In the genomic region with DNA sequence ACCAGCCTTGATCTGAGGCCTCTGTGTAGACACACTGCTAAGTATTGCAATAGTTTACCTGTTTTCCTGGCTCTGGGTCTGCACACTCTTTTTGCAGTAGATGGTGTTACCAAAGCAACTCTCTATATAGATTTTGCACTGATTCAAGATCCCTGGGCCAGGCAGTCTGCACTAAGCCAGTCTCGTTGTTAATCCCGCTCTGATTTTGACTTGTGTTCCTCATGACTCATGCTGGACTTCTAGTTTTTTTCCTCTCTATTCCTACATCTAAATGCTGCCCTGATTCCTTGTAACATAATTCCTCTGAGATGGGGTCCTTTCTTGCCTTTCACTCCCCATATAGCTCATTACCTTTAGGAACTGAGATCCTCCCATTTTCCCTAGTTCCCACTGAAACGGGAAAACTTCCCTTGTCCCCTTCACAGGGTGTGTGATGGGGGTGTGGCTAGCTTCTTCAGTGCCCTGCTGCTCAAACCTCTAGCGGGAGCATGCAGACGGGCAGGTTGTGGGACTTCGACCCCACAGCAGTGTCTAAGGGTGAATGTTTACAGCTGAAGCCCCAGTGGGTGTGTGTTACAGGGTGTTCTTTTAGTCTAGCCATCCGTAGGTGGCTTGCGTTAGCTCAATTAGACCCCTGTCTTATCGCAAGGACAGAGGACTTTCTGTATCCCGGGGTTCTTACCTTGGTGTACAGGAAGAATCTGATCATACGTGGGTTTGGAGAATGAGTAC, we compare ENCODE assay signal across 2 cellular contexts.
TF ChIP-seq lines count a peak whose summit lies in the region.

No MANE protein-coding gene starts in this region.

TF ChIP-seq in HCT116, 20 proteins besides CTCF, POLR2A, EP300 and RAD21 (continued from another document):
- no peak for TF ChIP-seq MAX (IDR thresholded peaks at IDR 0.05)
- TF ChIP-seq SIN3A (IDR thresholded peaks at IDR 0.05; ENCODE audit: low read depth): no peak
- no peak for TF ChIP-seq TCF7L2 (IDR thresholded peaks at IDR 0.05; ENCODE audit: borderline replicate concordance, extremely low read depth, insufficient read depth, insufficient read length)
- no peak for TF ChIP-seq ZFX (IDR thresholded peaks at IDR 0.05)
- TF ChIP-seq REST (IDR thresholded peaks at IDR 0.05; ENCODE audit: low read depth): no peak
- TF ChIP-seq POLR2AphosphoS5 (IDR thresholded peaks at IDR 0.05; ENCODE audit: low read depth, low read length): no peak
- TF ChIP-seq FOSL1 (IDR thresholded peaks at IDR 0.05; ENCODE audit: low read depth): no peak
- TF ChIP-seq ELF1 (IDR thresholded peaks at IDR 0.05; ENCODE audit: borderline replicate concordance, low read depth): no peak
- TF ChIP-seq EZH2phosphoT487 (IDR thresholded peaks at IDR 0.05; ENCODE audit: borderline replicate concordance): no peak
- no peak for TF ChIP-seq CBX3 (IDR thresholded peaks at IDR 0.05; ENCODE audit: low read depth)
- TF ChIP-seq, protein P1, sequence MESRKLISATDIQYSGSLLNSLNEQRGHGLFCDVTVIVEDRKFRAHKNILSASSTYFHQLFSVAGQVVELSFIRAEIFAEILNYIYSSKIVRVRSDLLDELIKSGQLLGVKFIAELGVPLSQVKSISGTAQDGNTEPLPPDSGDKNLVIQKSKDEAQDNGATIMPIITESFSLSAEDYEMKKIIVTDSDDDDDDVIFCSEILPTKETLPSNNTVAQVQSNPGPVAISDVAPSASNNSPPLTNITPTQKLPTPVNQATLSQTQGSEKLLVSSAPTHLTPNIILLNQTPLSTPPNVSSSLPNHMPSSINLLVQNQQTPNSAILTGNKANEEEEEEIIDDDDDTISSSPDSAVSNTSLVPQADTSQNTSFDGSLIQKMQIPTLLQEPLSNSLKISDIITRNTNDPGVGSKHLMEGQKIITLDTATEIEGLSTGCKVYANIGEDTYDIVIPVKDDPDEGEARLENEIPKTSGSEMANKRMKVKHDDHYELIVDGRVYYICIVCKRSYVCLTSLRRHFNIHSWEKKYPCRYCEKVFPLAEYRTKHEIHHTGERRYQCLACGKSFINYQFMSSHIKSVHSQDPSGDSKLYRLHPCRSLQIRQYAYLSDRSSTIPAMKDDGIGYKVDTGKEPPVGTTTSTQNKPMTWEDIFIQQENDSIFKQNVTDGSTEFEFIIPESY (IDR thresholded peaks at IDR 0.05; ENCODE audit: extremely low read depth, insufficient replicate concordance, low read length): no peak
- TF ChIP-seq JUND (IDR thresholded peaks at IDR 0.05): no peak
- no peak for TF ChIP-seq EZH2 (IDR thresholded peaks at IDR 0.05)
- no peak for TF ChIP-seq EGR1 (IDR thresholded peaks at IDR 0.05; ENCODE audit: low read depth)
- no peak for TF ChIP-seq SRF (IDR thresholded peaks at IDR 0.05; ENCODE audit: low read depth)

TF ChIP-seq in K562, 482 proteins besides CTCF, POLR2A, EP300 and RAD21 (continued from another document):
- TF ChIP-seq, protein P2, sequence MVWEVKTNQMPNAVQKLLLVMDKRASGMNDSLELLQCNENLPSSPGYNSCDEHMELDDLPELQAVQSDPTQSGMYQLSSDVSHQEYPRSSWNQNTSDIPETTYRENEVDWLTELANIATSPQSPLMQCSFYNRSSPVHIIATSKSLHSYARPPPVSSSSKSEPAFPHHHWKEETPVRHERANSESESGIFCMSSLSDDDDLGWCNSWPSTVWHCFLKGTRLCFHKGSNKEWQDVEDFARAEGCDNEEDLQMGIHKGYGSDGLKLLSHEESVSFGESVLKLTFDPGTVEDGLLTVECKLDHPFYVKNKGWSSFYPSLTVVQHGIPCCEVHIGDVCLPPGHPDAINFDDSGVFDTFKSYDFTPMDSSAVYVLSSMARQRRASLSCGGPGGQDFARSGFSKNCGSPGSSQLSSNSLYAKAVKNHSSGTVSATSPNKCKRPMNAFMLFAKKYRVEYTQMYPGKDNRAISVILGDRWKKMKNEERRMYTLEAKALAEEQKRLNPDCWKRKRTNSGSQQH (CRISPR knock-in tag; IDR thresholded peaks at IDR 0.05): no peak
- TF ChIP-seq CBFA2T2 (conservative IDR thresholded peaks at IDR 0.05) (no peak), NCOA2 (IDR thresholded peaks at IDR 0.05; ENCODE audit: partially characterized antibody in 2 of 2) (no peak), KAT2B (IDR thresholded peaks at IDR 0.05; ENCODE audit: low read depth, low read length) (no peak), SNIP1 (IDR thresholded peaks at IDR 0.05; ENCODE audit: low read depth) (no peak), CREB3 (tag; conservative IDR thresholded peaks at IDR 0.05; ENCODE audit: low read depth) (no peak), ZNF436 (CRISPR knock-in tag; IDR thresholded peaks at IDR 0.05) (no peak), ZNF3 (CRISPR knock-in tag; IDR thresholded peaks at IDR 0.05) (no peak), POLR3A (IDR thresholded peaks at IDR 0.05; ENCODE audit: borderline replicate concordance, extremely low read depth, insufficient read depth, insufficient read length) (no peak), SFPQ (IDR thresholded peaks at IDR 0.05; ENCODE audit: low read depth, low read length) (no peak), ZNF146 (CRISPR knock-in tag; IDR thresholded peaks at IDR 0.05; ENCODE audit: unreplicated experiment) (no peak), DDX20 (tag; IDR thresholded peaks at IDR 0.05; ENCODE audit: low read depth) (no peak), GATA2 (CRISPR knock-in tag; IDR thresholded peaks at IDR 0.05) (no peak), KLF6 (CRISPR knock-in tag; IDR thresholded peaks at IDR 0.05; ENCODE audit: borderline replicate concordance) (no peak), NFYB (IDR thresholded peaks at IDR 0.05; ENCODE audit: extremely low read depth, insufficient read length) (no peak)
- TF ChIP-seq, protein P3, sequence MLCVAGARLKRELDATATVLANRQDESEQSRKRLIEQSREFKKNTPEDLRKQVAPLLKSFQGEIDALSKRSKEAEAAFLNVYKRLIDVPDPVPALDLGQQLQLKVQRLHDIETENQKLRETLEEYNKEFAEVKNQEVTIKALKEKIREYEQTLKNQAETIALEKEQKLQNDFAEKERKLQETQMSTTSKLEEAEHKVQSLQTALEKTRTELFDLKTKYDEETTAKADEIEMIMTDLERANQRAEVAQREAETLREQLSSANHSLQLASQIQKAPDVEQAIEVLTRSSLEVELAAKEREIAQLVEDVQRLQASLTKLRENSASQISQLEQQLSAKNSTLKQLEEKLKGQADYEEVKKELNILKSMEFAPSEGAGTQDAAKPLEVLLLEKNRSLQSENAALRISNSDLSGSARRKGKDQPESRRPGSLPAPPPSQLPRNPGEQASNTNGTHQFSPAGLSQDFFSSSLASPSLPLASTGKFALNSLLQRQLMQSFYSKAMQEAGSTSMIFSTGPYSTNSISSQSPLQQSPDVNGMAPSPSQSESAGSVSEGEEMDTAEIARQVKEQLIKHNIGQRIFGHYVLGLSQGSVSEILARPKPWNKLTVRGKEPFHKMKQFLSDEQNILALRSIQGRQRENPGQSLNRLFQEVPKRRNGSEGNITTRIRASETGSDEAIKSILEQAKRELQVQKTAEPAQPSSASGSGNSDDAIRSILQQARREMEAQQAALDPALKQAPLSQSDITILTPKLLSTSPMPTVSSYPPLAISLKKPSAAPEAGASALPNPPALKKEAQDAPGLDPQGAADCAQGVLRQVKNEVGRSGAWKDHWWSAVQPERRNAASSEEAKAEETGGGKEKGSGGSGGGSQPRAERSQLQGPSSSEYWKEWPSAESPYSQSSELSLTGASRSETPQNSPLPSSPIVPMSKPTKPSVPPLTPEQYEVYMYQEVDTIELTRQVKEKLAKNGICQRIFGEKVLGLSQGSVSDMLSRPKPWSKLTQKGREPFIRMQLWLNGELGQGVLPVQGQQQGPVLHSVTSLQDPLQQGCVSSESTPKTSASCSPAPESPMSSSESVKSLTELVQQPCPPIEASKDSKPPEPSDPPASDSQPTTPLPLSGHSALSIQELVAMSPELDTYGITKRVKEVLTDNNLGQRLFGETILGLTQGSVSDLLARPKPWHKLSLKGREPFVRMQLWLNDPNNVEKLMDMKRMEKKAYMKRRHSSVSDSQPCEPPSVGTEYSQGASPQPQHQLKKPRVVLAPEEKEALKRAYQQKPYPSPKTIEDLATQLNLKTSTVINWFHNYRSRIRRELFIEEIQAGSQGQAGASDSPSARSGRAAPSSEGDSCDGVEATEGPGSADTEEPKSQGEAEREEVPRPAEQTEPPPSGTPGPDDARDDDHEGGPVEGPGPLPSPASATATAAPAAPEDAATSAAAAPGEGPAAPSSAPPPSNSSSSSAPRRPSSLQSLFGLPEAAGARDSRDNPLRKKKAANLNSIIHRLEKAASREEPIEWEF (CRISPR knock-in tag; IDR thresholded peaks at IDR 0.05): no peak
- TF ChIP-seq, protein P4, sequence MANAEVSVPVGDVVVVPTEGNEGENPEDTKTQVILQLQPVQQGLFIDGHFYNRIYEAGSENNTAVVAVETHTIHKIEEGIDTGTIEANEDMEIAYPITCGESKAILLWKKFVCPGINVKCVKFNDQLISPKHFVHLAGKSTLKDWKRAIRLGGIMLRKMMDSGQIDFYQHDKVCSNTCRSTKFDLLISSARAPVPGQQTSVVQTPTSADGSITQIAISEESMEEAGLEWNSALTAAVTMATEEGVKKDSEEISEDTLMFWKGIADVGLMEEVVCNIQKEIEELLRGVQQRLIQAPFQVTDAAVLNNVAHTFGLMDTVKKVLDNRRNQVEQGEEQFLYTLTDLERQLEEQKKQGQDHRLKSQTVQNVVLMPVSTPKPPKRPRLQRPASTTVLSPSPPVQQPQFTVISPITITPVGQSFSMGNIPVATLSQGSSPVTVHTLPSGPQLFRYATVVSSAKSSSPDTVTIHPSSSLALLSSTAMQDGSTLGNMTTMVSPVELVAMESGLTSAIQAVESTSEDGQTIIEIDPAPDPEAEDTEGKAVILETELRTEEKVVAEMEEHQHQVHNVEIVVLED (CRISPR knock-in tag; IDR thresholded peaks at IDR 0.05): no peak
- TF ChIP-seq, protein P1 (CRISPR knock-in tag; IDR thresholded peaks at IDR 0.05): no peak
- TF ChIP-seq, protein P5, sequence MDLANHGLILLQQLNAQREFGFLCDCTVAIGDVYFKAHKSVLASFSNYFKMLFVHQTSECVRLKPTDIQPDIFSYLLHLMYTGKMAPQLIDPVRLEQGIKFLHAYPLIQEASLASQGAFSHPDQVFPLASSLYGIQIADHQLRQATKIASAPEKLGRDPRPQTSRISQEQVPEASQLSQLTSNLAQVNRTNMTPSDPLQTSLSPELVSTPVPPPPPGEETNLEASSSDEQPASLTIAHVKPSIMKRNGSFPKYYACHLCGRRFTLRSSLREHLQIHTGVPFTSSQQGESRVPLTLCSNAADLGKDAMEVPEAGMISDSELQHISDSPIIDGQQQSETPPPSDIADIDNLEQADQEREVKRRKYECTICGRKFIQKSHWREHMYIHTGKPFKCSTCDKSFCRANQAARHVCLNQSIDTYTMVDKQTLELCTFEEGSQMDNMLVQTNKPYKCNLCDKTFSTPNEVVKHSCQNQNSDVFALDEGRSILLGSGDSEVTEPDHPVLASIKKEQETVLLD (IDR thresholded peaks at IDR 0.05): no peak
